In the genomic region with DNA sequence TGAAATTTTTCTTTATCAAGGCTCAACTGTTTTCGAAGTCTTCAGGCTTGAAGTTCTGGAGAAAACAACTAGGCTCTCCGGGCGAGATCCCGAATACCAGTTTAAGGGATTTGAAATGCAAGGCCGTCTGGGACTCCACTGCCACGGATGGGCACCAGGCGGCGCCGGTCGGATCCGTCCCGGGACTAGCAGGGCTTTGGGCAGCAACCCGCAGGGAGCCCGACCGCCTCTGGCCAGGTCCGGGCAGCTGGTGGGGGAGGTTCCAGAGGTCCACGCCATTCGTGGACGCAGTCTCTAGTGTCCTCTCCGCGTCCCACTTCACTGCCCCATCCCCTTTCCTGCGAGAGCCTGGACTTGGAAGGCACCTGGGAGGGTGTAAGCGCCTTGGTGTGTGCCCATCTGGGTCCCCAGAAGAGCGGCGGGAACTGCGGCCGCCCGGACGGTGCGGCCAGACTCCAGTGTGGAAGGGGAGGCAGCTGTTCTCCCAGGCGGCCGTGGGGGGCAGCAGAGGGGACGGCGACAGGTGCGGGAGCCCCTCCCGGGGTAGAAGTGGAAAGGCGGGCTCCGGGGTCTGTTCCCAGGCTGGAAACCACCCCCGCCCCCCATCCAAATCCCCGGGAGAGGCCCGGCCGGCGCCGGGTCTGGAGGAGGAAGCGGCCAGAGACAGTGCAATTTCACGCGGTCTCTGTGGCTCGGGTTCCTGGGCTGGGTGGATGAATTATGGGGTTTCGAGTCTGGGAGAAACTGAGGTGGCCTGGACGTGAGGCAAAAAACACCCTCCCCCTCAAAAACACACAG, we compare ENCODE assay signal across 8 cellular contexts. TPM values are rescaled to one million over a fixed set of nuclear protein-coding genes. Genes with fewer than 3 reads are reported as not detected.
DNase-seq lines count a peak whose midpoint lies in the region; ATAC-seq and TF ChIP-seq lines count a peak whose summit lies in the region.

No MANE protein-coding gene starts in this region.

- H3K27me3 ChIP-seq in esophagus muscularis mucosa (peaks cover 0 to 32% (median 12%) of the 10 kb centered on the region in 4 donors), mucosa of rectum (ENCODE audit: control insufficient read depth in 2 of 2, insufficient read depth in 2 of 2, low read length in 2 of 2) (peaks cover 0 to 2% of the 10 kb centered on the region in 2 donors)

- peak overlapping the region; percentile 85 for H2AFZ ChIP-seq in OCI-LY7 (ENCODE audit: low read length)

- POLR2A ChIA-PET in OCI-LY7 (lab: Charles Lee), result interaction anchor here (0.6 to 0.7 kb wide), 2 partner anchors 106 to 1581 kb away, joined by 3 to 4 read pairs; no protein-coding TSS in a partner anchor

- no peak for TF ChIP-seq EP300 in esophagus muscularis mucosa (IDR thresholded peaks at IDR 0.05)

- no peaks in the 10 kb centered on the region for H3K9me2 ChIP-seq in OCI-LY7 (ENCODE audit: insufficient read depth, low read length)

- no peaks in the 10 kb centered on the region for H3K36me3 ChIP-seq in OCI-LY7 (ENCODE audit: insufficient read depth, low read length)
- H3K36me3 ChIP-seq in esophagus muscularis mucosa, result no peaks in the 10 kb centered on the region
- peaks cover 6 to 7% of the 10 kb centered on the region in 2 donors for H3K36me3 ChIP-seq in mucosa of rectum (ENCODE audit: control insufficient read depth in 2 of 2, insufficient read depth in 2 of 2, low read length in 2 of 2)

- H3K9me3 ChIP-seq in OCI-LY7 (ENCODE audit: low read length) (no peaks in the 10 kb centered on the region), esophagus muscularis mucosa (no peaks in the 10 kb centered on the region), mucosa of rectum (ENCODE audit: control insufficient read depth in 2 of 2, low read length in 2 of 2) (no peaks in the 10 kb centered on the region)

- H3K4me1 ChIP-seq in OCI-LY7 (ENCODE audit: insufficient read depth, low read length, poor library complexity, severe bottlenecking) (peaks cover 16% of the 10 kb centered on the region), esophagus muscularis mucosa (peaks cover 7 to 23% (median 20%) of the 10 kb centered on the region in 4 donors), mucosa of rectum (ENCODE audit: control insufficient read depth in 2 of 2, insufficient read depth in 2 of 2, low read length in 2 of 2) (peaks cover 18 to 35% of the 10 kb centered on the region in 2 donors)

- no peaks in the 10 kb centered on the region for H3K79me2 ChIP-seq in OCI-LY7 (ENCODE audit: insufficient read depth, low read depth, low read length)

- H3K9ac ChIP-seq in mucosa of rectum (ENCODE audit: low read depth in 1 of 2, low read length in 2 of 2), result peak overlapping the region; percentile 93 to 96

- H3K27ac ChIP-seq in OCI-LY7 (ENCODE audit: low read depth, low read length, poor library complexity, severe bottlenecking) (no peak overlapping the region), esophagus muscularis mucosa (replicated peaks in 1 of 4) (peak overlapping the region; percentile 64 to 75 (median 70)), mucosa of rectum (ENCODE audit: low read depth in 2 of 2, low read length in 2 of 2) (peak overlapping the region; percentile 94 to 98)

- BruUV-seq in OCI-LY7 (replicated peaks; lab: Mats Ljungman, UMichigan), result no TSS peak

- no peak for TF ChIP-seq POLR2A in esophagus muscularis mucosa (IDR thresholded peaks at IDR 0.05; ENCODE audit: low read depth)

- peak; percentile 73 for TF ChIP-seq CTCF in OCI-LY7 (conservative IDR thresholded peaks at IDR 0.05; ENCODE audit: low read length)
- peak; percentile 60 to 83 (median 73) for TF ChIP-seq CTCF in esophagus muscularis mucosa (IDR thresholded peaks at IDR 0.05)

- WGBS in esophagus muscularis mucosa, result 7% methylated on average over 16 of the region's 50 CpGs

- peak overlapping the region; percentile 70 for H3K4me3 ChIP-seq in OCI-LY7 (ENCODE audit: low read depth, low read length, poor library complexity, severe bottlenecking)
- H3K4me3 ChIP-seq in esophagus muscularis mucosa, result peak overlapping the region; percentile 59 to 66 (median 60)
- H3K4me3 ChIP-seq in mucosa of rectum (ENCODE audit: low read length in 2 of 2), result peak overlapping the region; percentile 78 to 83

- CTCF ChIA-PET in OCI-LY7 (lab: Charles Lee; ENCODE audit: unreplicated experiment), result interaction anchor here (1.0 kb wide), 2 partner anchors 16 to 26 kb away, joined by 3 to 4 read pairs; no protein-coding TSS in a partner anchor

- intact Hi-C loops in OCI-LY7 (cut with micrococcal nuclease; ENCODE audit: unreplicated experiment), result no loop called here
- intact Hi-C loops in esophagus muscularis mucosa (cut with DNase I), result no loop called here

- H4K20me1 ChIP-seq in OCI-LY7 (ENCODE audit: insufficient read depth, low read length), result no peaks in the 10 kb centered on the region

- peak; percentile 30 for DNase-seq in NCI-H2029 (lab: John Stamatoyannopoulos, UW)
- DNase-seq in NCI-H2029 treated with DMSO at 0.1 percent for 48 hours (lab: John Stamatoyannopoulos, UW), result no peak
- peak; percentile 51 for DNase-seq in OCI-LY7 (ENCODE audit: low spot score)
- DNase-seq in activated T-helper 1 cell treated with Interleukin-2 at 50 U/mL for 16 hours (ENCODE audit: low read depth), result peak; percentile 31
- DNase-seq in esophagus muscularis mucosa (ENCODE audit: extremely low spot score), result peak; percentile 93
- peak in 5 of 6 experiments; percentile 9 to 44 (median 36) for DNase-seq in stimulated activated naive CD4-positive, alpha-beta T cell (lab: John Stamatoyannopoulos, UW)

- peak; percentile 52 for ATAC-seq in HG03571 (IDR thresholded peaks at IDR 0.05; ENCODE audit: unreplicated experiment)

- peak overlapping the region; percentile 87 for H3K4me2 ChIP-seq in OCI-LY7 (ENCODE audit: low read length)

RNA-seq across cellular contexts. Expression of gene ERBB3, which starts 0.8 kb away (rescaled TPM):
- total RNA-seq in OCI-LY7 (2014; rRNA removed; shearing (Covaris generic)), result not detected in 2 replicates
- total RNA-seq in OCI-LY7 (2022), result 0.83 TPM in 1 of 2 replicates, not detected in the other
- total RNA-seq in esophagus muscularis mucosa, result 10 to 100 TPM; 13.9 to 25.0 (median 19.0) TPM

RNA-seq across cellular contexts. Expression of gene PA2G4, which starts 25.2 kb away (rescaled TPM):
- 358 and 437 TPM in 2 replicates for total RNA-seq in OCI-LY7 (2014; rRNA removed; shearing (Covaris generic))
- total RNA-seq in OCI-LY7 (2022) (280 and 289 TPM in 2 replicates), esophagus muscularis mucosa (100 to 1,000 TPM in 2 of 4 donors, 10 to 100 TPM in 2; 90.5 to 133 (median 105) TPM)

RNA-seq across cellular contexts. Expression of gene RPL41, which starts 37.3 kb away (rescaled TPM):
- total RNA-seq in OCI-LY7 (2014; rRNA removed; shearing (Covaris generic)), result 4,534 and 5,932 TPM in 2 replicates
- total RNA-seq in OCI-LY7 (2022) (4,745 and 4,976 TPM in 2 replicates), esophagus muscularis mucosa (1,000 to 10,000 TPM; 1,962 to 4,166 (median 3,502) TPM)

RNA-seq across cellular contexts. Expression of gene RPS26, which starts 37.4 kb away (rescaled TPM):
- 306 and 600 TPM in 2 replicates for total RNA-seq in OCI-LY7 (2014; rRNA removed; shearing (Covaris generic))
- total RNA-seq in OCI-LY7 (2022) (74.6 and 79.1 TPM in 2 replicates), esophagus muscularis mucosa (1,000 to 10,000 TPM in 1 of 4 donors, 100 to 1,000 TPM in 3; 104 to 1,982 (median 577) TPM)

RNA-seq across cellular contexts. Expression of gene ZC3H10, which starts 38.9 kb away (rescaled TPM):
- total RNA-seq in OCI-LY7 (2014; rRNA removed; shearing (Covaris generic)), result 11.9 and 12.6 TPM in 2 replicates
- 15.8 and 16.5 TPM in 2 replicates for total RNA-seq in OCI-LY7 (2022)
- total RNA-seq in esophagus muscularis mucosa, result 1 to 10 TPM; 5.0 to 7.9 (median 6.6) TPM

Comparison
In these comparisons a context has a peak if more than half of its experiments do, and no peak if none do; other contexts are left out.
1. RNA of gene ERBB3, which starts 0.8 kb away (total RNA-seq): 13.9 to 25.0 TPM in esophagus muscularis mucosa; 0.83 TPM in OCI-LY7; every median in the first group is over 4 times any median in the second.
2. Peak in every context shown above with its lines, with median percentiles within 50 percentile points of each other: H3K4me3 ChIP-seq.